In the genomic region with DNA sequence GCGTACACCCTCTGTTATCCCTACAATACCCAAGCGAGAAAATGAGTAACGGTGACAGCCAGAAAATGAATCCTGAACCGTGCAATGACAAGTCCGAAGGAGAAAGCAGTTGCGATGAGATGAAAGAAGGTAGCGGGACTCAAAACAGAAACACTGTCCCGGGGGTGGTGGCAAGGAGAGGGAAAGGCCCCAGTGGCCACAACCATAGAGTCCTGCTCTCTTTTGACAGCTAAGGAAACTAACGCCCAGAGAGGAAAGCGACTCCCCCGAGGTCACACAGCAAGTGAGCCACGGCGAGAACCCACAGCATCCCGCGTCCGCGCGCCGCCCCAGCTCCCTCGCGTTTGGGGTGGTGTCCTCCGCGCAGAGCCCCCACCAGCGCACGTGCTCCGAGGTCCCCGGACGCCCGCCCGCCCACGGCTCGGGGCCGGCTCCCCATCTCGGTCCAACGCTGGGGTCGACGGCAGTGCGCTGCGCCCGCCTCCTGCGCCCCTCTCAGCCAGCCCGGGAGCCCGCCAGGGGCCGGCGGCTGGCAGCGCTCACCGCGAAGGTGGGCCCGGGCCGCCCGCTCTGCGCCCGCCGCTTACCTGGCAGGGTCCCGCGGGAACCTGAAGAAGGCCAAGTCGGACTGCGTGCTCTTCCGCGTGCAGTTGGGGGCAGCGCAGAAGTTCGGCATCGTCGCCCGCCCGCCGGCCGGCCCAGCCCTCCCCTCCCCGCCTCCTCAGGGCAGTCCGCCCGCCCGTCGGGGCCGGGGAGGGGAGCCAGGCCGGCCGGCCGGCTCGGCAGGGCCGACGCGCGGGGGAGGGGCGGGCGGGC, we compare ENCODE assay signal across 8 cellular contexts. TPM values are rescaled to one million over a fixed set of nuclear protein-coding genes. Genes with fewer than 3 reads are reported as not detected.
A peak's percentile ranks its signal among the peaks of the same experiment; 100 is the strongest.
DNase-seq lines count a peak whose midpoint lies in the region; ATAC-seq and TF ChIP-seq lines count a peak whose summit lies in the region.

No MANE protein-coding gene starts in this region.

- peak overlapping the region; percentile 72 for H3K27ac ChIP-seq in naive thymus-derived CD4-positive, alpha-beta T cell (ENCODE audit: low read depth, low read length)

- CTCF ChIA-PET in naive thymus-derived CD4-positive, alpha-beta T cell (lab: Charles Lee): no interaction called here

- POLR2A ChIA-PET in naive thymus-derived CD4-positive, alpha-beta T cell (lab: Charles Lee): interaction anchor here (0.6 to 1.0 kb wide), 2 partner anchors 27 to 66 kb away, joined by 3 read pairs; no protein-coding TSS in a partner anchor

- H3K9me3 ChIP-seq in naive thymus-derived CD4-positive, alpha-beta T cell (ENCODE audit: control insufficient read depth in 2 of 3, low read length in 3 of 3): no peaks in the 10 kb centered on the region

- peak overlapping the region; percentile 75 to 98 (median 92) for H3K27ac Mint-ChIP-seq in naive thymus-derived CD4-positive, alpha-beta T cell

- H3K4me3 Mint-ChIP-seq in naive thymus-derived CD4-positive, alpha-beta T cell: peak overlapping the region; percentile 89 to 98 (median 96)

- peaks cover 22 to 44% of the 10 kb centered on the region in 2 donors for H3K4me1 ChIP-seq in naive thymus-derived CD4-positive, alpha-beta T cell (ENCODE audit: control insufficient read depth in 2 of 2, insufficient read depth in 2 of 2, low read length in 2 of 2)

- H3K4me3 ChIP-seq in naive thymus-derived CD4-positive, alpha-beta T cell (ENCODE audit: low read length): peak overlapping the region; percentile 63

- peaks cover 51 to 75% (median 71%) of the 10 kb centered on the region in 7 donors for H3K4me1 Mint-ChIP-seq in naive thymus-derived CD4-positive, alpha-beta T cell

- intact Hi-C loops in naive thymus-derived CD4-positive, alpha-beta T cell (cut with micrococcal nuclease): loop anchor here (2.0 to 10.0 kb wide), 4 partner anchors 853 to 1983 kb away; a partner anchor contains a TSS

- H3K36me3 ChIP-seq in naive thymus-derived CD4-positive, alpha-beta T cell (ENCODE audit: control insufficient read depth in 2 of 3, insufficient read depth in 3 of 3, low read length in 3 of 3): no peaks in the 10 kb centered on the region

- ATAC-seq in GM21737 (IDR thresholded peaks at IDR 0.05; ENCODE audit: unreplicated experiment): peak; percentile 19
- peak; percentile 8 for ATAC-seq in naive thymus-derived CD4-positive, alpha-beta T cell

- DNase-seq in DMS53 (lab: John Stamatoyannopoulos, UW): peak; percentile 88
- peak; percentile 14 for DNase-seq in LoVo (ENCODE audit: low spot score)
- DNase-seq in activated CD8-positive, alpha-beta memory T cell treated with anti-CD3 and anti-CD28 coated beads for 48 hours (ENCODE audit: low read depth in 2 of 3, low spot score in 2 of 3): peak; percentile 33 to 41 (median 40)
- DNase-seq in erythroblast (lab: John Stamatoyannopoulos, UW): peak; percentile 67 to 77
- DNase-seq in naive thymus-derived CD4-positive, alpha-beta T cell: peak in 8 of 9 donors; percentile 27 to 73 (median 30)
- peak; percentile 74 for DNase-seq in stimulated activated naive CD4-positive, alpha-beta T cell treated with Interleukin-2 at 50 U/mL for 16 hours (lab: John Stamatoyannopoulos, UW)
- DNase-seq in NCI-H2171 (lab: John Stamatoyannopoulos, UW): no peak

- no peaks in the 10 kb centered on the region for H3K9me3 Mint-ChIP-seq in naive thymus-derived CD4-positive, alpha-beta T cell

- TF ChIP-seq POLR2A in erythroblast (IDR thresholded peaks at IDR 0.05; ENCODE audit: low read length): no peak

- peaks cover 0 to 7% (median 1%) of the 10 kb centered on the region in 5 donors for H3K36me3 Mint-ChIP-seq in naive thymus-derived CD4-positive, alpha-beta T cell

- no peaks in the 10 kb centered on the region for H3K27me3 ChIP-seq in naive thymus-derived CD4-positive, alpha-beta T cell (ENCODE audit: control insufficient read depth in 2 of 2, insufficient read depth in 2 of 2, low read length in 2 of 2)

- H3K27me3 Mint-ChIP-seq in naive thymus-derived CD4-positive, alpha-beta T cell: no peaks in the 10 kb centered on the region

RNA-seq across cellular contexts. Expression of a gene that starts 0.6 kb away (rescaled TPM):
- total RNA-seq in naive thymus-derived CD4-positive, alpha-beta T cell: 10 to 100 TPM; 40.3 to 57.9 (median 51.1) TPM
- 10 to 100 TPM; 54.6 to 55.8 TPM for polyA plus RNA-seq in naive thymus-derived CD4-positive, alpha-beta T cell

RNA-seq across cellular contexts. Expression of a gene that starts 0.8 kb away (rescaled TPM):
- 1 to 10 TPM; 3.6 to 9.1 (median 6.7) TPM for total RNA-seq in naive thymus-derived CD4-positive, alpha-beta T cell
- 1 to 10 TPM; 2.1 to 4.1 TPM for polyA plus RNA-seq in naive thymus-derived CD4-positive, alpha-beta T cell
